11 cellular contexts compared by ENCODE assay signal in genomic region chrX:56231706-56232105, GRCh38. TPM values are rescaled to one million over a fixed set of nuclear protein-coding genes. Genes with fewer than 3 reads are reported as not detected.
A peak's percentile ranks its signal among the peaks of the same experiment; 100 is the strongest.
DNase-seq lines count a peak whose midpoint lies in the region; TF ChIP-seq lines count a peak whose summit lies in the region.
"Had no signal": no experiment of that assay in that cellular context is flagged by ENCODE, and none has a peak within 500 bp of the region (broad histone marks: within the 10 kb centered on the region; RNA-seq: fewer than 3 reads in every experiment).

No MANE protein-coding gene starts in this region.

- H3K4me1 ChIP-seq in urinary bladder (ENCODE audit: insufficient read depth) = no peaks in the 10 kb centered on the region

- no peak overlapping the region for H3K27ac Mint-ChIP-seq in activated naive CD4-positive, alpha-beta T cell treated with anti-CD3 and anti-CD28 coated beads, Interleukin-2, amount 50 U/mL, for 24 hours
- no peak overlapping the region for H3K27ac Mint-ChIP-seq in mesothelial cell of epicardium

- H3K4me1 Mint-ChIP-seq in activated naive CD4-positive, alpha-beta T cell treated with anti-CD3 and anti-CD28 coated beads, Interleukin-2, amount 50 U/mL, for 24 hours = peaks cover 11% of the 10 kb centered on the region
- peaks cover 22% of the 10 kb centered on the region for H3K4me1 Mint-ChIP-seq in mesothelial cell of epicardium

- no peak for DNase-seq in activated naive CD4-positive, alpha-beta T cell treated with anti-CD3 and anti-CD28 coated beads, Interleukin-2, amount 50 U/mL, for 16 hours
- DNase-seq in ecto neural progenitor cell (ENCODE audit: low spot score) (peak; percentile 43), mesothelial cell of epicardium (ENCODE audit: low spot score in 2 of 2, unreplicated experiment in 2 of 2) (no peak), D341Med (ENCODE audit: low spot score) (no peak), RKO (ENCODE audit: low spot score) (no peak)
- no peak for DNase-seq in stimulated activated CD4-positive, alpha-beta T cell treated with anti-CD3 and anti-CD28 coated beads, Interleukin-2, amount 100 ng/mL, for 24 hours
- DNase-seq: AML-193, NCI-H1105 had no signal

- TF ChIP-seq CTCF in mesothelial cell of epicardium (IDR thresholded peaks at IDR 0.05; ENCODE audit: unreplicated experiment) = no peak

- WGBS in urinary bladder = 29% methylated on average over 9 of the region's 9 CpGs

- H3K9me3 Mint-ChIP-seq in activated naive CD4-positive, alpha-beta T cell treated with anti-CD3 and anti-CD28 coated beads, Interleukin-2, amount 50 U/mL, for 24 hours = no peaks in the 10 kb centered on the region
- peaks cover 9% of the 10 kb centered on the region for H3K9me3 Mint-ChIP-seq in mesothelial cell of epicardium

- H3K36me3 ChIP-seq in urinary bladder (ENCODE audit: insufficient read depth) = no peaks in the 10 kb centered on the region
- H3K36me3 ChIP-seq: neutrophil had no signal

- peak overlapping the region; percentile 80 for H3K4me3 Mint-ChIP-seq in activated naive CD4-positive, alpha-beta T cell treated with anti-CD3 and anti-CD28 coated beads, Interleukin-2, amount 50 U/mL, for 24 hours
- H3K4me3 Mint-ChIP-seq in mesothelial cell of epicardium = peak overlapping the region; percentile 74

- H3K4me3 ChIP-seq in urinary bladder (ENCODE audit: low read depth, low read length) = peak overlapping the region; percentile 53

- peaks cover 1% of the 10 kb centered on the region for H3K27me3 Mint-ChIP-seq in activated naive CD4-positive, alpha-beta T cell treated with anti-CD3 and anti-CD28 coated beads, Interleukin-2, amount 50 U/mL, for 24 hours
- peaks cover 32% of the 10 kb centered on the region for H3K27me3 Mint-ChIP-seq in mesothelial cell of epicardium (ENCODE audit: low read depth)

- H3K36me3 Mint-ChIP-seq in activated naive CD4-positive, alpha-beta T cell treated with anti-CD3 and anti-CD28 coated beads, Interleukin-2, amount 50 U/mL, for 24 hours = no peaks in the 10 kb centered on the region
- H3K36me3 Mint-ChIP-seq in mesothelial cell of epicardium = no peaks in the 10 kb centered on the region

- no peak overlapping the region for H3K27ac ChIP-seq in urinary bladder (ENCODE audit: low read depth)
- H3K27ac ChIP-seq: neutrophil had no signal

RNA-seq across cellular contexts. Expression of gene KLF8, which starts 0.5 kb away (rescaled TPM):
- total RNA-seq in mesothelial cell of epicardium (9.6 to 9.8 TPM (median 9.7 TPM) in 3 replicates), urinary bladder (9.6 TPM)
- 9.8 TPM for polyA plus RNA-seq in urinary bladder
